Comparison of ENCODE assay signal across 11 cellular contexts in the genomic region with DNA sequence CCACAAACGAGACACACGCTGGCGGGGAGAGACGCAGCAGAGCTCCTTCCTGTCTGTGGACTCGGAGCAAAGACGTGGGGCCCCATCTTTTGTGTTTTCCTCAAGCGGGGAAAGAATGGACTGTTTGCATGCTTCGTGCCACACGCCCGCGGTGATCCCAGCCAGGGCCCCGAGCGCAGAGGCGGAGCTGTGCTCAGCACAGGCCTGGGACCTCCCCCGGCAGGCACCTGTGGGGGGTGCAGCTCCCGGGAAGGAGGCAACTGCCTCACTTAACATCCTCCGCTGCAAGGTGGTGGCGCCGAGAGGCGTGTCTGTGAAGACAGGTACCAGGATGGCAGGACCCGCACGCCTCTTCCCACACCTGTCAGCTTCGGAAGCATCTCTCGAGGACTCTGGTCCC. TPM values are rescaled to one million over a fixed set of nuclear protein-coding genes. Genes with fewer than 3 reads are reported as not detected.
DNase-seq lines count a peak whose midpoint lies in the region; ATAC-seq lines count a peak whose summit lies in the region.
"Had no signal": no experiment of that assay in that cellular context is flagged by ENCODE, and none has a peak within 500 bp of the region (broad histone marks: within the 10 kb centered on the region; RNA-seq: fewer than 3 reads in every experiment).

No MANE protein-coding gene starts in this region.

- no peaks in the 10 kb centered on the region for H3K9me3 ChIP-seq in NT2/D1 (ENCODE audit: insufficient read depth, low read length)

- H3K27ac Mint-ChIP-seq in natural killer cell treated with Interleukin-12 subunit alpha and Interleukin-12 subunit beta and Interleukin-15 and Interleukin-18, amount 100 ng/mL, for 72 hours: no peak overlapping the region
- H3K27ac Mint-ChIP-seq: activated B cell treated with CpG ODN at 0.5 μM for 24 hours had no signal

- DNase-seq in NT2/D1 (ENCODE audit: low read depth, low spot score) (no peak), left colon (peak in 1 of 2 donors; percentile 15)
- peak; percentile 48 for DNase-seq in activated T-cell treated with anti-CD3 and anti-CD28 coated beads, Interleukin-2, amount 50 U/mL, for 4 hours
- DNase-seq in stimulated activated CD8-positive, alpha-beta memory T cell treated with anti-CD3 and anti-CD28 coated beads, Interleukin-4, amount 100 ng/mL, for 24 hours (ENCODE audit: low read depth): peak; percentile 29
- DNase-seq in natural killer cell treated with Interleukin-12 subunit alpha and Interleukin-12 subunit beta and Interleukin-15 and Interleukin-18, amount 100 ng/mL, for 72 hours (ENCODE audit: low spot score): no peak
- DNase-seq: activated B cell treated with CpG ODN at 0.5 μM for 24 hours, midbrain, NCI-H1105 had no signal

- peak overlapping the region; percentile 17 for H3K4me3 Mint-ChIP-seq in activated T-cell treated with anti-CD3 and anti-CD28 coated beads, Interleukin-2, amount 50 U/mL, for 4 hours
- no peak overlapping the region for H3K4me3 Mint-ChIP-seq in natural killer cell treated with Interleukin-12 subunit alpha and Interleukin-12 subunit beta and Interleukin-15 and Interleukin-18, amount 100 ng/mL, for 72 hours
- H3K4me3 Mint-ChIP-seq: activated B cell treated with CpG ODN at 0.5 μM for 24 hours had no signal

- ATAC-seq in activated T-cell treated with anti-CD3 and anti-CD28 coated beads, Interleukin-2, amount 50 U/mL, for 4 hours: peak; percentile 81 to 84
- ATAC-seq in left colon (peak; percentile 57), GM18498 (IDR thresholded peaks at IDR 0.05; ENCODE audit: unreplicated experiment) (no peak), HG02763 (IDR thresholded peaks at IDR 0.05; ENCODE audit: unreplicated experiment) (no peak)
- ATAC-seq in natural killer cell treated with Interleukin-12 subunit alpha and Interleukin-12 subunit beta and Interleukin-15 and Interleukin-18, amount 100 ng/mL, for 72 hours: no peak

- peaks cover 18% of the 10 kb centered on the region for H3K4me1 ChIP-seq in NT2/D1 (ENCODE audit: insufficient read depth, insufficient read length)

- no peaks in the 10 kb centered on the region for H3K9me3 Mint-ChIP-seq in activated T-cell treated with anti-CD3 and anti-CD28 coated beads, Interleukin-2, amount 50 U/mL, for 4 hours
- H3K9me3 Mint-ChIP-seq in natural killer cell treated with Interleukin-12 subunit alpha and Interleukin-12 subunit beta and Interleukin-15 and Interleukin-18, amount 100 ng/mL, for 72 hours: peaks cover under 1% of the 10 kb centered on the region
- H3K9me3 Mint-ChIP-seq: activated B cell treated with CpG ODN at 0.5 μM for 24 hours had no signal

- no peak overlapping the region for H3K4me3 ChIP-seq in NT2/D1 (ENCODE audit: insufficient read length, low read depth)

- H3K9ac ChIP-seq in NT2/D1 (ENCODE audit: insufficient read length, low read depth): peak overlapping the region; percentile 10

- H3K27me3 ChIP-seq in NT2/D1 (ENCODE audit: insufficient read depth, insufficient read length): peaks cover 19% of the 10 kb centered on the region

- H3K27me3 Mint-ChIP-seq in activated T-cell treated with anti-CD3 and anti-CD28 coated beads, Interleukin-2, amount 50 U/mL, for 4 hours (ENCODE audit: low read depth): peaks cover 3% of the 10 kb centered on the region
- H3K27me3 Mint-ChIP-seq in natural killer cell treated with Interleukin-12 subunit alpha and Interleukin-12 subunit beta and Interleukin-15 and Interleukin-18, amount 100 ng/mL, for 72 hours: no peaks in the 10 kb centered on the region

- no peaks in the 10 kb centered on the region for H3K36me3 Mint-ChIP-seq in activated T-cell treated with anti-CD3 and anti-CD28 coated beads, Interleukin-2, amount 50 U/mL, for 4 hours (ENCODE audit: insufficient read depth)
- H3K36me3 Mint-ChIP-seq in natural killer cell treated with Interleukin-12 subunit alpha and Interleukin-12 subunit beta and Interleukin-15 and Interleukin-18, amount 100 ng/mL, for 72 hours: peaks cover 6% of the 10 kb centered on the region

- H3K36me3 ChIP-seq in NT2/D1 (ENCODE audit: insufficient read depth, insufficient read length, low read length): no peaks in the 10 kb centered on the region

- intact Hi-C loops in left colon (cut with DNase I, micrococcal nuclease): no loop called here

- peaks cover 47% of the 10 kb centered on the region for H3K4me1 Mint-ChIP-seq in activated T-cell treated with anti-CD3 and anti-CD28 coated beads, Interleukin-2, amount 50 U/mL, for 4 hours (ENCODE audit: low read depth)
- H3K4me1 Mint-ChIP-seq in natural killer cell treated with Interleukin-12 subunit alpha and Interleukin-12 subunit beta and Interleukin-15 and Interleukin-18, amount 100 ng/mL, for 72 hours (ENCODE audit: low read depth in 2 of 2): peaks cover 19 to 31% of the 10 kb centered on the region in 2 donors

RNA-seq across cellular contexts. Expression of a gene that starts 19.2 kb away (rescaled TPM):
- not detected for total RNA-seq in activated T-cell treated with anti-CD3 and anti-CD28 coated beads, Interleukin-2, amount 50 U/mL, for 4 hours
- total RNA-seq in left colon: under 1 TPM in 1 of 2 donors, not detected in 1; 0.47 TPM
- not detected for total RNA-seq in natural killer cell treated with Interleukin-12 subunit alpha and Interleukin-12 subunit beta and Interleukin-15 and Interleukin-18, amount 100 ng/mL, for 72 hours
- total RNA-seq: activated B cell treated with CpG ODN at 0.5 μM for 24 hours, endothelial cell of umbilical vein had no signal

RNA-seq across cellular contexts. Expression of a gene that starts 28.4 kb away (rescaled TPM):
- not detected for total RNA-seq in activated T-cell treated with anti-CD3 and anti-CD28 coated beads, Interleukin-2, amount 50 U/mL, for 4 hours
- not detected for total RNA-seq in left colon
- total RNA-seq in natural killer cell treated with Interleukin-12 subunit alpha and Interleukin-12 subunit beta and Interleukin-15 and Interleukin-18, amount 100 ng/mL, for 72 hours: not detected
- total RNA-seq: activated B cell treated with CpG ODN at 0.5 μM for 24 hours, endothelial cell of umbilical vein had no signal

Comparison
In these comparisons a context has a peak if more than half of its experiments do, and no peak if none do; other contexts are left out.
1. DNase-seq: peak in activated T-cell treated with anti-CD3 and anti-CD28 coated beads, Interleukin-2, amount 50 U/mL, for 4 hours (single experiment) and stimulated activated CD8-positive, alpha-beta memory T cell treated with anti-CD3 and anti-CD28 coated beads, Interleukin-4, amount 100 ng/mL, for 24 hours (single experiment); none in NT2/D1 (single experiment) and natural killer cell treated with Interleukin-12 subunit alpha and Interleukin-12 subunit beta and Interleukin-15 and Interleukin-18, amount 100 ng/mL, for 72 hours (single experiment).
2. ATAC-seq: peak in activated T-cell treated with anti-CD3 and anti-CD28 coated beads, Interleukin-2, amount 50 U/mL, for 4 hours (2 of 2) and left colon (single experiment); none in GM18498 (single experiment), natural killer cell treated with Interleukin-12 subunit alpha and Interleukin-12 subunit beta and Interleukin-15 and Interleukin-18, amount 100 ng/mL, for 72 hours (0 of 2) and HG02763 (single experiment).